13 cellular contexts compared by ENCODE assay signal in genomic region chr1:89309828-89310227, GRCh38. TPM values are rescaled to one million over a fixed set of nuclear protein-coding genes. Genes with fewer than 3 reads are reported as not detected.
DNase-seq lines count a peak whose midpoint lies in the region; ATAC-seq lines count a peak whose summit lies in the region.
"Had no signal": no experiment of that assay in that cellular context is flagged by ENCODE, and none has a peak within 500 bp of the region (broad histone marks: within the 10 kb centered on the region; RNA-seq: fewer than 3 reads in every experiment).

No MANE protein-coding gene starts in this region.

- H3K27ac Mint-ChIP-seq in stimulated activated naive CD8-positive, alpha-beta T cell treated with anti-CD3 and anti-CD28 coated beads, Interleukin-15, Interleukin-2, amounts not matched to agents 100 ng/mL and 50 ng/mL, for 24 hours: peak overlapping the region; percentile 93
- peak overlapping the region; percentile 88 to 99 for H3K27ac Mint-ChIP-seq in activated naive CD4-positive, alpha-beta T cell treated with anti-CD3 and anti-CD28 coated beads, Interleukin-2, amount 50 U/mL, for 72 hours
- H3K27ac Mint-ChIP-seq in memory B cell: peak overlapping the region; percentile 17
- H3K27ac Mint-ChIP-seq: mesothelial cell of epicardium had no signal

- no peak for ATAC-seq in stimulated activated naive CD8-positive, alpha-beta T cell treated with anti-CD3 and anti-CD28 coated beads, Interleukin-15, Interleukin-2, amounts not matched to agents 100 U/mL and 50 U/mL, for 24 hours
- peak; percentile 50 to 65 for ATAC-seq in activated naive CD4-positive, alpha-beta T cell treated with anti-CD3 and anti-CD28 coated beads, Interleukin-2, amount 50 U/mL, for 72 hours
- ATAC-seq in memory B cell (ENCODE audit: low read depth) (no peak), GM18517 (IDR thresholded peaks at IDR 0.05; ENCODE audit: unreplicated experiment) (no peak), HG03571 (IDR thresholded peaks at IDR 0.05; ENCODE audit: unreplicated experiment) (no peak)

- no peaks in the 10 kb centered on the region for H3K36me3 Mint-ChIP-seq in stimulated activated naive CD8-positive, alpha-beta T cell treated with anti-CD3 and anti-CD28 coated beads, Interleukin-15, Interleukin-2, amounts not matched to agents 100 ng/mL and 50 ng/mL, for 24 hours (ENCODE audit: low read depth)
- H3K36me3 Mint-ChIP-seq in activated naive CD4-positive, alpha-beta T cell treated with anti-CD3 and anti-CD28 coated beads, Interleukin-2, amount 50 U/mL, for 72 hours: peaks cover 31 to 58% of the 10 kb centered on the region in 2 donors
- H3K36me3 Mint-ChIP-seq in memory B cell: peaks cover 8% of the 10 kb centered on the region
- H3K36me3 Mint-ChIP-seq: mesothelial cell of epicardium had no signal

- peaks cover 14% of the 10 kb centered on the region for H3K9me3 Mint-ChIP-seq in stimulated activated naive CD8-positive, alpha-beta T cell treated with anti-CD3 and anti-CD28 coated beads, Interleukin-15, Interleukin-2, amounts not matched to agents 100 ng/mL and 50 ng/mL, for 24 hours
- H3K9me3 Mint-ChIP-seq in activated naive CD4-positive, alpha-beta T cell treated with anti-CD3 and anti-CD28 coated beads, Interleukin-2, amount 50 U/mL, for 72 hours: peaks cover 22 to 25% of the 10 kb centered on the region in 2 donors
- peaks cover 5% of the 10 kb centered on the region for H3K9me3 Mint-ChIP-seq in memory B cell

- H3K27me3 Mint-ChIP-seq in stimulated activated naive CD8-positive, alpha-beta T cell treated with anti-CD3 and anti-CD28 coated beads, Interleukin-15, Interleukin-2, amounts not matched to agents 100 ng/mL and 50 ng/mL, for 24 hours: no peaks in the 10 kb centered on the region
- H3K27me3 Mint-ChIP-seq in memory B cell: no peaks in the 10 kb centered on the region

- H3K4me1 Mint-ChIP-seq in stimulated activated naive CD8-positive, alpha-beta T cell treated with anti-CD3 and anti-CD28 coated beads, Interleukin-15, Interleukin-2, amounts not matched to agents 100 ng/mL and 50 ng/mL, for 24 hours (ENCODE audit: low read depth): peaks cover 59% of the 10 kb centered on the region
- peaks cover 23% of the 10 kb centered on the region for H3K4me1 Mint-ChIP-seq in memory B cell

- no peak for DNase-seq in stimulated activated naive CD8-positive, alpha-beta T cell treated with anti-CD3 and anti-CD28 coated beads, Interleukin-15, Interleukin-2, amounts not matched to agents 100 U/mL and 50 U/mL, for 24 hours
- no peak for DNase-seq in activated naive CD4-positive, alpha-beta T cell treated with anti-CD3 and anti-CD28 coated beads, Interleukin-2, amount 50 U/mL, for 72 hours (ENCODE audit: low spot score in 2 of 2)
- DNase-seq in memory B cell (ENCODE audit: low spot score in 2 of 2): no peak
- no peak for DNase-seq in superior temporal gyrus (ENCODE audit: extremely low spot score)
- DNase-seq in NCI-H146 treated with DMSO at 0.1 percent for 48 hours (lab: John Stamatoyannopoulos, UW; ENCODE audit: unreplicated experiment): no peak
- DNase-seq: activated CD4-positive, CD25-positive, alpha-beta regulatory T cell treated with anti-CD3 and anti-CD28 coated beads, Interleukin-2, amount 50 U/mL, for 72 hours; effector CD4-positive, alpha-beta T cell; NCI-H524 treated with DMSO at 0.1 percent for 48 hours; SIG-M5 had no signal

- peak overlapping the region; percentile 44 for H3K4me3 Mint-ChIP-seq in stimulated activated naive CD8-positive, alpha-beta T cell treated with anti-CD3 and anti-CD28 coated beads, Interleukin-15, Interleukin-2, amounts not matched to agents 100 ng/mL and 50 ng/mL, for 24 hours
- no peak overlapping the region for H3K4me3 Mint-ChIP-seq in memory B cell
- H3K4me3 Mint-ChIP-seq: mesothelial cell of epicardium had no signal

RNA-seq across cellular contexts. Expression of gene GBP5, which starts 37.2 kb away (rescaled TPM):
- total RNA-seq in activated naive CD4-positive, alpha-beta T cell treated with anti-CD3 and anti-CD28 coated beads, Interleukin-2, amount 50 U/mL, for 72 hours: 100 to 1,000 TPM in 1 of 2 donors, 10 to 100 TPM in 1; 86.8 to 151 TPM
- total RNA-seq: mesothelial cell of epicardium had no signal

RNA-seq across cellular contexts. Expression of gene GBP6, which starts 54.0 kb away (rescaled TPM):
- under 1 TPM; 0.11 to 0.31 TPM for total RNA-seq in activated naive CD4-positive, alpha-beta T cell treated with anti-CD3 and anti-CD28 coated beads, Interleukin-2, amount 50 U/mL, for 72 hours

Comparison
In these comparisons a context has a peak if more than half of its experiments do, and no peak if none do; other contexts are left out.
1. H3K27ac Mint-ChIP-seq: peak in every context shown above with its lines; median percentile 94 in activated naive CD4-positive, alpha-beta T cell treated with anti-CD3 and anti-CD28 coated beads, Interleukin-2, amount 50 U/mL, for 72 hours; 93 in stimulated activated naive CD8-positive, alpha-beta T cell treated with anti-CD3 and anti-CD28 coated beads, Interleukin-15, Interleukin-2, amounts not matched to agents 100 ng/mL and 50 ng/mL, for 24 hours; 17 in memory B cell.
2. ATAC-seq: peak in activated naive CD4-positive, alpha-beta T cell treated with anti-CD3 and anti-CD28 coated beads, Interleukin-2, amount 50 U/mL, for 72 hours (2 of 2); none in stimulated activated naive CD8-positive, alpha-beta T cell treated with anti-CD3 and anti-CD28 coated beads, Interleukin-15, Interleukin-2, amounts not matched to agents 100 U/mL and 50 U/mL, for 24 hours (single experiment), memory B cell (single experiment), GM18517 (single experiment) and HG03571 (single experiment).